ENCODE assay signal across 12 cellular contexts in genomic region chr5:107580902-107581823, GRCh38.
DNase-seq lines count a peak whose midpoint lies in the region; ATAC-seq and TF ChIP-seq lines count a peak whose summit lies in the region.
"Had no signal": no experiment of that assay in that cellular context is flagged by ENCODE, and none has a peak within 500 bp of the region (broad histone marks: within the 10 kb centered on the region; RNA-seq: fewer than 3 reads in every experiment).

No MANE protein-coding gene starts in this region.

- TF ChIP-seq CTCF in fibroblast of villous mesenchyme (IDR thresholded peaks at IDR 0.05; ENCODE audit: insufficient read depth, low read depth, low read length) (no peak), Caco-2 (IDR thresholded peaks at IDR 0.05; ENCODE audit: insufficient read depth in 1 of 2, low read depth in 1 of 2, low read length in 1 of 2, severe bottlenecking in 1 of 2, unreplicated experiment in 1 of 2) (no peak), RWPE1 (conservative IDR thresholded peaks at IDR 0.05; ENCODE audit: low read depth) (no peak)

- CTCF ChIA-PET in Caco-2 (lab: Charles Lee) (no interaction called here), RWPE1 (lab: Yijun Ruan, JAX) (interaction anchor here (0.6 to 1.2 kb wide), 3 partner anchors 11 to 275 kb away, joined by 3 to 5 read pairs (median 3); no protein-coding TSS in a partner anchor)

- H3K27ac Mint-ChIP-seq in Caco-2 (ENCODE audit: unreplicated experiment), result no peak overlapping the region
- H3K27ac Mint-ChIP-seq: CD8-positive, alpha-beta memory T cell; IgD-negative memory B cell; stimulated activated naive CD8-positive, alpha-beta T cell treated with anti-CD3 and anti-CD28 coated beads, Interleukin-15, amount 100 ng/mL, for 72 hours had no signal

- H3K27me3 ChIP-seq in Caco-2 (replicated peaks; ENCODE audit: control insufficient read depth, insufficient read depth, low read length), result no peaks in the 10 kb centered on the region

- H3K9ac ChIP-seq in SK-N-MC (ENCODE audit: insufficient read length), result peak overlapping the region; percentile 46

- H3K27me3 Mint-ChIP-seq in Caco-2 (ENCODE audit: insufficient read depth, unreplicated experiment), result peaks cover 8% of the 10 kb centered on the region

- peak; percentile 51 for DNase-seq in GM04504 (ENCODE audit: low read depth)
- DNase-seq in SK-N-MC (ENCODE audit: low read depth, low spot score), result peak; percentile 71
- peak; percentile 72 for DNase-seq in fibroblast of villous mesenchyme (ENCODE audit: low read depth)
- DNase-seq in sciatic nerve (ENCODE audit: low spot score), result no peak
- no peak for DNase-seq in Caco-2
- DNase-seq in ACHN, result no peak
- DNase-seq in RWPE1 (ENCODE audit: low spot score), result no peak
- DNase-seq: CD8-positive, alpha-beta memory T cell; stimulated activated naive CD8-positive, alpha-beta T cell treated with anti-CD3 and anti-CD28 coated beads, Interleukin-15, amount 100 ng/mL, for 72 hours had no signal

- H3K4me1 Mint-ChIP-seq in Caco-2 (ENCODE audit: low read depth, unreplicated experiment), result no peaks in the 10 kb centered on the region
- H3K4me1 Mint-ChIP-seq: CD8-positive, alpha-beta memory T cell; IgD-negative memory B cell; stimulated activated naive CD8-positive, alpha-beta T cell treated with anti-CD3 and anti-CD28 coated beads, Interleukin-15, amount 100 ng/mL, for 72 hours had no signal

- BruUV-seq in Caco-2 (replicated peaks; lab: Mats Ljungman, UMichigan), result no TSS peak

- H3K36me3 ChIP-seq in SK-N-MC (ENCODE audit: insufficient read depth, low read length) (no peaks in the 10 kb centered on the region), Caco-2 (ENCODE audit: control insufficient read depth, insufficient read depth, low read length) (no peaks in the 10 kb centered on the region)

- H3K9me3 Mint-ChIP-seq in Caco-2 (ENCODE audit: unreplicated experiment), result no peaks in the 10 kb centered on the region
- H3K9me3 Mint-ChIP-seq: CD8-positive, alpha-beta memory T cell; IgD-negative memory B cell; stimulated activated naive CD8-positive, alpha-beta T cell treated with anti-CD3 and anti-CD28 coated beads, Interleukin-15, amount 100 ng/mL, for 72 hours had no signal

- H3K4me3 ChIP-seq in SK-N-MC (peak overlapping the region; percentile 46), fibroblast of villous mesenchyme (ENCODE audit: low read depth, low read length) (no peak overlapping the region), Caco-2 (ENCODE audit: low read depth, low read length) (no peak overlapping the region)

- no peaks in the 10 kb centered on the region for H3K36me3 Mint-ChIP-seq in Caco-2 (ENCODE audit: insufficient read depth, unreplicated experiment)
- H3K36me3 Mint-ChIP-seq: CD8-positive, alpha-beta memory T cell; IgD-negative memory B cell had no signal

- H3K27ac ChIP-seq in SK-N-MC (peak overlapping the region; percentile 78), RWPE1 (no peak overlapping the region; the same call in 1 of the 2 replicates)
- H3K27ac ChIP-seq: epithelial cell of prostate had no signal

- no peaks in the 10 kb centered on the region for H3K4me1 ChIP-seq in Caco-2

- in situ Hi-C loops in ACHN (cut with HindIII; ENCODE audit: low pct_ligation_motif_present, low pct_unique_long_range_greater_than_20kb, low sequenced_read_pairs), result no loop called here

- POLR2A ChIA-PET in Caco-2 (lab: Charles Lee), result no interaction called here
- POLR2A ChIA-PET in RWPE1 (lab: Yijun Ruan, JAX; ENCODE audit: low non-redundant PET), result no interaction called here

- ATAC-seq in sciatic nerve (peak; percentile 74), HG02884 (IDR thresholded peaks at IDR 0.05; ENCODE audit: unreplicated experiment) (no peak)
- ATAC-seq: stimulated activated naive CD8-positive, alpha-beta T cell treated with anti-CD3 and anti-CD28 coated beads, Interleukin-15, amount 100 ng/mL, for 72 hours had no signal

- H3K9me3 ChIP-seq in SK-N-MC (ENCODE audit: low read depth, low read length) (no peaks in the 10 kb centered on the region), Caco-2 (no peaks in the 10 kb centered on the region)

- intact Hi-C loops in sciatic nerve (cut with DNase I), result no loop called here
- intact Hi-C loops in Caco-2 (cut with micrococcal nuclease; ENCODE audit: unreplicated experiment), result no loop called here

- H3K4me3 Mint-ChIP-seq in Caco-2 (ENCODE audit: unreplicated experiment), result no peak overlapping the region
- H3K4me3 Mint-ChIP-seq: CD8-positive, alpha-beta memory T cell; IgD-negative memory B cell; stimulated activated naive CD8-positive, alpha-beta T cell treated with anti-CD3 and anti-CD28 coated beads, Interleukin-15, amount 100 ng/mL, for 72 hours had no signal

Comparison
In these comparisons a context has a peak if more than half of its experiments do, and no peak if none do; other contexts are left out.
1. DNase-seq: peak in GM04504 (single experiment), SK-N-MC (single experiment) and fibroblast of villous mesenchyme (single experiment); none in sciatic nerve (single experiment), Caco-2 (0 of 2), ACHN (single experiment) and RWPE1 (single experiment).